ENCODE assay signal across 8 cellular contexts in genomic region chr22:31753005-31753633, GRCh38. TPM values are rescaled to one million over a fixed set of nuclear protein-coding genes. Genes with fewer than 3 reads are reported as not detected.
DNase-seq lines count a peak whose midpoint lies in the region; ATAC-seq and TF ChIP-seq lines count a peak whose summit lies in the region.

No MANE protein-coding gene starts in this region.

- H3K9ac ChIP-seq in MM.1S (ENCODE audit: low read length), result peak overlapping the region; percentile 77
- peak overlapping the region; percentile 86 for H3K9ac ChIP-seq in neural cell (ENCODE audit: low read length)

- TF ChIP-seq CTCF in Caco-2 (IDR thresholded peaks at IDR 0.05; ENCODE audit: insufficient read depth in 1 of 2, low read depth in 1 of 2, low read length in 1 of 2, severe bottlenecking in 1 of 2, unreplicated experiment in 1 of 2) (no peak), MM.1S (IDR thresholded peaks at IDR 0.05; ENCODE audit: low read length) (no peak), fibroblast of mammary gland (conservative IDR thresholded peaks at IDR 0.05; ENCODE audit: control insufficient read depth, insufficient read depth, low read depth, low read length) (no peak), neural cell (IDR thresholded peaks at IDR 0.05; ENCODE audit: poor library complexity, severe bottlenecking) (no peak)
- no peak for TF ChIP-seq CTCF in activated CD8-positive, alpha-beta T cell treated with anti-CD3 and anti-CD28 coated beads for 36 hours (IDR thresholded peaks at IDR 0.05)

- intact Hi-C loops in Caco-2 (cut with micrococcal nuclease; ENCODE audit: unreplicated experiment), result loop anchor here (1.0 to 2.0 kb wide), 4 partner anchors 76 to 217 kb away; partner anchors contain the start of gene YWHAH
- intact Hi-C loops in activated CD8-positive, alpha-beta T cell treated with anti-CD3 and anti-CD28 coated beads for 36 hours (cut with micrococcal nuclease), result loop anchor here (5.0 to 10.0 kb wide), 2 partner anchors 91 to 192 kb away; partner anchors contain the start of genes PISD and YWHAH

- H3K4me3 ChIP-seq in Caco-2 (ENCODE audit: low read depth, low read length) (peak overlapping the region; percentile 56), MM.1S (ENCODE audit: low read length) (peak overlapping the region; percentile 85), fibroblast of mammary gland (ENCODE audit: control insufficient read depth, low read depth, low read length) (peak overlapping the region; percentile 51), neural cell (ENCODE audit: low read length) (peak overlapping the region; percentile 82)

- peaks cover 15% of the 10 kb centered on the region for H3K36me3 Mint-ChIP-seq in Caco-2 (ENCODE audit: insufficient read depth, unreplicated experiment)
- peaks cover 3% of the 10 kb centered on the region for H3K36me3 Mint-ChIP-seq in activated CD8-positive, alpha-beta T cell treated with anti-CD3 and anti-CD28 coated beads for 36 hours (ENCODE audit: low read depth)

- peak; percentile 11 for ATAC-seq in GM21423 (IDR thresholded peaks at IDR 0.05; ENCODE audit: unreplicated experiment)
- ATAC-seq in activated CD8-positive, alpha-beta T cell treated with anti-CD3 and anti-CD28 coated beads for 36 hours, result no peak

- H3K4me2 ChIP-seq in MM.1S (ENCODE audit: low read depth, low read length), result peak overlapping the region; percentile 86
- H3K4me2 ChIP-seq in neural cell (ENCODE audit: low read length), result peak overlapping the region; percentile 66

- peaks cover 22% of the 10 kb centered on the region for H3K4me1 Mint-ChIP-seq in Caco-2 (ENCODE audit: low read depth, unreplicated experiment)
- H3K4me1 Mint-ChIP-seq in activated CD8-positive, alpha-beta T cell treated with anti-CD3 and anti-CD28 coated beads for 36 hours (ENCODE audit: low read depth), result peaks cover 40% of the 10 kb centered on the region

- H3K4me3 Mint-ChIP-seq in Caco-2 (ENCODE audit: unreplicated experiment), result peak overlapping the region; percentile 94
- H3K4me3 Mint-ChIP-seq in activated CD8-positive, alpha-beta T cell treated with anti-CD3 and anti-CD28 coated beads for 36 hours, result peak overlapping the region; percentile 96

- H3K27me3 ChIP-seq in Caco-2 (replicated peaks; ENCODE audit: control insufficient read depth, insufficient read depth, low read length), result no peaks in the 10 kb centered on the region
- no peaks in the 10 kb centered on the region for H3K27me3 ChIP-seq in MM.1S (replicated peaks; ENCODE audit: insufficient read depth, low read length)
- H3K27me3 ChIP-seq in neural cell (ENCODE audit: insufficient read depth, low read depth, low read length), result no peaks in the 10 kb centered on the region

- DNase-seq in Caco-2 (peak; percentile 85 to 91), MM.1S (no peak), fibroblast of mammary gland (ENCODE audit: low read depth) (no peak), putamen (ENCODE audit: low spot score) (no peak), GM19238 (ENCODE audit: insufficient read length, low spot score) (no peak)
- peak; percentile 15 for DNase-seq in activated CD8-positive, alpha-beta T cell treated with anti-CD3 and anti-CD28 coated beads for 36 hours

- BruUV-seq in Caco-2 (replicated peaks; lab: Mats Ljungman, UMichigan), result TSS peak; percentile 68

- H3K79me2 ChIP-seq in MM.1S (ENCODE audit: low read length), result peaks cover 45% of the 10 kb centered on the region
- peaks cover 10% of the 10 kb centered on the region for H3K79me2 ChIP-seq in neural cell (replicated peaks; ENCODE audit: insufficient read depth, low read length)

- no peaks in the 10 kb centered on the region for H3K36me3 ChIP-seq in Caco-2 (ENCODE audit: control insufficient read depth, insufficient read depth, low read length)
- H3K36me3 ChIP-seq in MM.1S (replicated peaks; ENCODE audit: insufficient read depth, low read length), result no peaks in the 10 kb centered on the region
- no peaks in the 10 kb centered on the region for H3K36me3 ChIP-seq in neural cell (ENCODE audit: insufficient read depth, low read length)

- H3K4me1 ChIP-seq in Caco-2 (peaks cover 32% of the 10 kb centered on the region), MM.1S (ENCODE audit: low read length) (peaks cover 11% of the 10 kb centered on the region)

- H2AFZ ChIP-seq in MM.1S (ENCODE audit: low read length) (peak overlapping the region; percentile 77), neural cell (ENCODE audit: low read depth, low read length) (peak overlapping the region; percentile 60)

- no peak for TF ChIP-seq RAD21 in neural cell (conservative IDR thresholded peaks at IDR 0.05)

- H4K20me1 ChIP-seq in MM.1S (ENCODE audit: insufficient read depth, low read length) (no peaks in the 10 kb centered on the region), neural cell (ENCODE audit: insufficient read depth) (no peaks in the 10 kb centered on the region)

- H3K27ac Mint-ChIP-seq in Caco-2 (ENCODE audit: unreplicated experiment), result peak overlapping the region; percentile 98
- peak overlapping the region; percentile 99 for H3K27ac Mint-ChIP-seq in activated CD8-positive, alpha-beta T cell treated with anti-CD3 and anti-CD28 coated beads for 36 hours

- H3K27me3 Mint-ChIP-seq in Caco-2 (ENCODE audit: insufficient read depth, unreplicated experiment), result no peaks in the 10 kb centered on the region
- no peaks in the 10 kb centered on the region for H3K27me3 Mint-ChIP-seq in activated CD8-positive, alpha-beta T cell treated with anti-CD3 and anti-CD28 coated beads for 36 hours

- no peaks in the 10 kb centered on the region for H3K9me3 ChIP-seq in Caco-2
- no peaks in the 10 kb centered on the region for H3K9me3 ChIP-seq in MM.1S (replicated peaks; ENCODE audit: insufficient read depth, low read length)
- no peaks in the 10 kb centered on the region for H3K9me3 ChIP-seq in neural cell (ENCODE audit: low read length)

- CTCF ChIA-PET in Caco-2 (lab: Charles Lee), result interaction anchor here (0.5 to 2.2 kb wide), 3 partner anchors 8 to 217 kb away, joined by 3 to 9 read pairs (median 6); partner anchors contain the start of gene PISD
- CTCF ChIA-PET in activated CD8-positive, alpha-beta T cell treated with anti-CD3 and anti-CD28 coated beads for 36 hours (lab: Charles Lee), result interaction anchor here (0.6 to 1.6 kb wide), 2 partner anchors 91 to 217 kb away, joined by 3 to 5 read pairs; partner anchors contain the start of gene PISD

- no peak for TF ChIP-seq EP300 in neural cell (conservative IDR thresholded peaks at IDR 0.05; ENCODE audit: poor library complexity, severe bottlenecking)

- H3K27ac ChIP-seq in MM.1S (ENCODE audit: low read length) (peak overlapping the region; percentile 80), neural cell (ENCODE audit: low read length) (peak overlapping the region; percentile 94)

- POLR2A ChIA-PET in Caco-2 (lab: Charles Lee), result interaction anchor here (0.6 to 2.8 kb wide), 7 partner anchors 29 to 217 kb away, joined by 3 to 31 read pairs (median 4); partner anchors contain the start of gene PISD
- POLR2A ChIA-PET in activated CD8-positive, alpha-beta T cell treated with anti-CD3 and anti-CD28 coated beads for 36 hours (lab: Charles Lee), result interaction anchor here (0.7 to 2.0 kb wide), 3 partner anchors 76 to 123 kb away, joined by 3 to 8 read pairs (median 3); partner anchors contain the start of gene PISD

- no peaks in the 10 kb centered on the region for H3K9me2 ChIP-seq in MM.1S (replicated peaks; ENCODE audit: insufficient read depth, low read length)
- H3K9me2 ChIP-seq in neural cell (ENCODE audit: insufficient read depth, low read length), result no peaks in the 10 kb centered on the region

- H3K9me3 Mint-ChIP-seq in Caco-2 (ENCODE audit: unreplicated experiment), result no peaks in the 10 kb centered on the region
- no peaks in the 10 kb centered on the region for H3K9me3 Mint-ChIP-seq in activated CD8-positive, alpha-beta T cell treated with anti-CD3 and anti-CD28 coated beads for 36 hours

- peaks cover 9% of the 10 kb centered on the region; the same call in 1 of the 2 replicates for H3F3A ChIP-seq in MM.1S (ENCODE audit: insufficient read depth, low read length)
- peaks cover 5% of the 10 kb centered on the region for H3F3A ChIP-seq in neural cell (ENCODE audit: insufficient read depth, low read length, poor library complexity, severe bottlenecking)

TF ChIP-seq in neural cell, 6 proteins besides CTCF, POLR2A, EP300 and RAD21 (continues in another document):
- no peak for TF ChIP-seq MXI1 (conservative IDR thresholded peaks at IDR 0.05; ENCODE audit: poor library complexity, severe bottlenecking)
- no peak for TF ChIP-seq EZH2 (IDR thresholded peaks at IDR 0.05; ENCODE audit: borderline replicate concordance, insufficient read depth, low read length, poor library complexity, severe bottlenecking)
- no peak for TF ChIP-seq POLR2AphosphoS5 (IDR thresholded peaks at IDR 0.05)
- TF ChIP-seq REST (IDR thresholded peaks at IDR 0.05; ENCODE audit: borderline replicate concordance), result no peak
- no peak for TF ChIP-seq TAF1 (IDR thresholded peaks at IDR 0.05; ENCODE audit: low read depth)

RNA-seq across cellular contexts. Expression of gene DEPDC5, which starts 0.7 kb away (rescaled TPM):
- total RNA-seq in Caco-2 (2022), result 19.4 and 29.8 TPM in 2 replicates
- 10 to 100 TPM; 31.6 to 36.4 TPM for total RNA-seq in activated CD8-positive, alpha-beta T cell treated with anti-CD3 and anti-CD28 coated beads for 36 hours
- 11.3 and 18.2 TPM in 2 replicates for polyA plus RNA-seq in neural cell
- polyA minus RNA-seq in neural cell, result 21.9 and 26.5 TPM in 2 replicates

RNA-seq across cellular contexts. Expression of gene PRR14L, which starts 3.2 kb away (rescaled TPM):
- 41.6 and 42.5 TPM in 2 replicates for total RNA-seq in Caco-2 (2022)
- total RNA-seq in activated CD8-positive, alpha-beta T cell treated with anti-CD3 and anti-CD28 coated beads for 36 hours, result 10 to 100 TPM; 40.2 to 45.1 TPM
- 14.3 and 15.1 TPM in 2 replicates for polyA plus RNA-seq in neural cell
- polyA minus RNA-seq in neural cell, result 72.8 and 92.6 TPM in 2 replicates

Comparison
In these comparisons a context has a peak if more than half of its experiments do, and no peak if none do; other contexts are left out.
1. DNase-seq: peak in Caco-2 (2 of 2) and activated CD8-positive, alpha-beta T cell treated with anti-CD3 and anti-CD28 coated beads for 36 hours (single experiment); none in MM.1S (single experiment), fibroblast of mammary gland (single experiment), putamen (single experiment) and GM19238 (single experiment).
2. Peak in every context shown above with its lines, with median percentiles within 50 percentile points of each other: H3K4me3 ChIP-seq.